Comparison of ENCODE assay signal across 15 cellular contexts in the genomic region with DNA sequence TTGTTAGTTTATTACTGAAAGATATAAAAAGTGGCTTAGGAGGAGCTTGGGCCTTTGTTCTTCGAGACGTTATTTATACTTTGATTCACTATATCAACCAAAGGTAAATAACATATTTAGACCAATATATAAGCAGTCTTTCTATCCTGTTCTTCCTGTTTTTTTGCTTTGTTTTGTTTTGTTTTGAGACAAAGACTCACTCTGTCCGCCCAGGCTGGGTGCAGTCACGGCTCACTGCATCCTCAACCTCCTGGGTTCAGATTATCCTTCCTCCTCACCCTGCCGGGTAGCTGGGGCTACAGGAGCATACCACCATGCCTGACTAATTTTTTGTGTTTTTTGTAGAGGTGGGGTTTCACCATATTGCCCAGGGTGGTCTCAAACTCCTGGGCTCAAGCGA.
DNase-seq lines count a peak whose midpoint lies in the region; ATAC-seq lines count a peak whose summit lies in the region.
"Had no signal": no experiment of that assay in that cellular context is flagged by ENCODE, and none has a peak within 500 bp of the region (broad histone marks: within the 10 kb centered on the region; RNA-seq: fewer than 3 reads in every experiment).

No MANE protein-coding gene starts in this region.

- peak overlapping the region; percentile 56 for H3K27ac Mint-ChIP-seq in stimulated activated naive CD8-positive, alpha-beta T cell treated with anti-CD3 and anti-CD28 coated beads, Interleukin-15, Interleukin-2, amounts not matched to agents 100 ng/mL and 50 ng/mL, for 24 hours
- H3K27ac Mint-ChIP-seq: dendritic cell treated with granulocyte-macrophage colony-stimulating factor and Interleukin-4, amounts not matched to agents 40 ng/mL and 50 ng/mL, for 4 days; H9 had no signal

- DNase-seq in stimulated activated naive CD8-positive, alpha-beta T cell treated with anti-CD3 and anti-CD28 coated beads, Interleukin-15, Interleukin-2, amounts not matched to agents 100 U/mL and 50 U/mL, for 24 hours, result no peak
- peak; percentile 32 for DNase-seq in kidney glomerular epithelial cell (lab: John Stamatoyannopoulos, UW)
- DNase-seq in putamen (ENCODE audit: low spot score), result no peak
- no peak for DNase-seq in SKM-1 (lab: John Stamatoyannopoulos, UW; ENCODE audit: unreplicated experiment)
- DNase-seq in NCI-H2227 (lab: John Stamatoyannopoulos, UW; ENCODE audit: unreplicated experiment), result no peak
- DNase-seq in activated T-cell treated with anti-CD3 and anti-CD28 coated beads, Interleukin-2, amount 50 U/mL, for 1 hour, result no peak
- DNase-seq: activated T-cell treated with anti-CD3 and anti-CD28 coated beads, Interleukin-2, amount 50 U/mL, for 48 hours; H9; mammary epithelial cell; NCI-H2081 treated with DMSO at 0.1 percent for 48 hours; OCI-M1; stimulated activated CD8-positive, alpha-beta memory T cell treated with anti-CD3 and anti-CD28 coated beads, Interleukin-4, amount 100 ng/mL, for 48 hours had no signal

- H3K36me3 Mint-ChIP-seq in stimulated activated naive CD8-positive, alpha-beta T cell treated with anti-CD3 and anti-CD28 coated beads, Interleukin-15, Interleukin-2, amounts not matched to agents 100 ng/mL and 50 ng/mL, for 24 hours (ENCODE audit: low read depth), result peaks cover 56% of the 10 kb centered on the region

- ATAC-seq in stimulated activated naive CD8-positive, alpha-beta T cell treated with anti-CD3 and anti-CD28 coated beads, Interleukin-15, Interleukin-2, amounts not matched to agents 100 U/mL and 50 U/mL, for 24 hours, result no peak
- peak; percentile 47 for ATAC-seq in HG03442 (IDR thresholded peaks at IDR 0.05; ENCODE audit: unreplicated experiment)

- peaks cover 22% of the 10 kb centered on the region for H3K4me1 Mint-ChIP-seq in stimulated activated naive CD8-positive, alpha-beta T cell treated with anti-CD3 and anti-CD28 coated beads, Interleukin-15, Interleukin-2, amounts not matched to agents 100 ng/mL and 50 ng/mL, for 24 hours (ENCODE audit: low read depth)
- H3K4me1 Mint-ChIP-seq: H9 had no signal

- H3K27me3 Mint-ChIP-seq in stimulated activated naive CD8-positive, alpha-beta T cell treated with anti-CD3 and anti-CD28 coated beads, Interleukin-15, Interleukin-2, amounts not matched to agents 100 ng/mL and 50 ng/mL, for 24 hours, result no peaks in the 10 kb centered on the region
- H3K27me3 Mint-ChIP-seq: dendritic cell treated with granulocyte-macrophage colony-stimulating factor and Interleukin-4, amounts not matched to agents 40 ng/mL and 50 ng/mL, for 4 days had no signal

- H3K9me3 Mint-ChIP-seq in stimulated activated naive CD8-positive, alpha-beta T cell treated with anti-CD3 and anti-CD28 coated beads, Interleukin-15, Interleukin-2, amounts not matched to agents 100 ng/mL and 50 ng/mL, for 24 hours, result no peaks in the 10 kb centered on the region
- H3K9me3 Mint-ChIP-seq: dendritic cell treated with granulocyte-macrophage colony-stimulating factor and Interleukin-4, amounts not matched to agents 40 ng/mL and 50 ng/mL, for 4 days; H9 had no signal

- H3K4me3 Mint-ChIP-seq in stimulated activated naive CD8-positive, alpha-beta T cell treated with anti-CD3 and anti-CD28 coated beads, Interleukin-15, Interleukin-2, amounts not matched to agents 100 ng/mL and 50 ng/mL, for 24 hours, result no peak overlapping the region
- H3K4me3 Mint-ChIP-seq: dendritic cell treated with granulocyte-macrophage colony-stimulating factor and Interleukin-4, amounts not matched to agents 40 ng/mL and 50 ng/mL, for 4 days; H9 had no signal
